In the genomic region with DNA sequence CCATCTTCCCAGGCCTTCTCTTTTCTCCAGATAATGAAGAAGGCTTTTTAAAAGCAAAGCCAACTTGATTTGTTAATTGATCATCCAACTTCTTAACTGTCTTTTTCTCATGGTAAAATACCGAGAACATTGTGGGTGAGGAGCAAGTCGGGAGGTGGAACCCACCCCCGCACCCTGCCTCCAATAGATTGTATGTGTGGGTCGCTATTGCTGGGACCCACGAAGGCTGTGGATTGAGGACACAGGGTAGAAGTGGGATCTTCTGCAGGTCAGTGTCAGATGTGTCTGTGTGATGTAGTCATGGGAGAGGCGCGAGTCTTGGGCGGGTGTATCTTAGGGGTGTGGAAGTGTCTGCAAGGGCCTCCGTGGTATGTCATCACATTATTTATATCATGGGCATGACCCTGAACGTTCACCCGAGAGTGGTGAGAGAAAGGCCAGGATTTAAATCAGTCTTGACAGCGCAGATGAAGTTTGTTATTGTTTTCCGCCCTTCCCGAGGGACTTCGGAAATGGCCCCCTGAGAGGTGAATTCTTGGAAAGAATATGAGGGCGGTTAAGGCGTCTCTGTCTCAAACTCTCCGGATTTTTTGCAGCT, we compare ENCODE assay signal across 8 cellular contexts. TPM values are rescaled to one million over a fixed set of nuclear protein-coding genes. Genes with fewer than 3 reads are reported as not detected.
DNase-seq lines count a peak whose midpoint lies in the region; ATAC-seq and TF ChIP-seq lines count a peak whose summit lies in the region.

No MANE protein-coding gene starts in this region.

- H3K4me1 ChIP-seq in DND-41 (ENCODE audit: insufficient read depth, low read length) = peaks cover 30% of the 10 kb centered on the region
- H3K4me1 ChIP-seq in thyroid gland = peaks cover 14 to 28% of the 10 kb centered on the region in 2 donors

- peak overlapping the region; percentile 91 for H2AFZ ChIP-seq in DND-41 (ENCODE audit: low read depth, low read length)

- peaks cover 39% of the 10 kb centered on the region for H3K79me2 ChIP-seq in DND-41 (ENCODE audit: insufficient read depth, low read length)

- H3K9me3 ChIP-seq in DND-41 (ENCODE audit: insufficient read depth, low read length, severe bottlenecking) (no peaks in the 10 kb centered on the region), thyroid gland (no peaks in the 10 kb centered on the region)

- peak overlapping the region; percentile 75 for H3K27ac Mint-ChIP-seq in memory B cell

- H3K4me1 Mint-ChIP-seq in memory B cell = peaks cover 20% of the 10 kb centered on the region

- TF ChIP-seq POLR2A in thyroid gland (IDR thresholded peaks at IDR 0.05) = no peak

- intact Hi-C loops in thyroid gland (cut with DNase I) = loop anchor here (10.0 kb wide), 1 partner anchor 77 kb away; a partner anchor contains a TSS

- H3K4me2 ChIP-seq in DND-41 (ENCODE audit: insufficient read depth, low read length) = peak overlapping the region; percentile 93

- no peaks in the 10 kb centered on the region for H3K27me3 Mint-ChIP-seq in memory B cell

- ATAC-seq in DND-41 (ENCODE audit: insufficient read depth, low read depth) (peak; percentile 7), HG02642 (IDR thresholded peaks at IDR 0.05; ENCODE audit: poor library complexity, unreplicated experiment) (peak; percentile 9), memory B cell (ENCODE audit: low read depth) (peak; percentile 37), HG02623 (IDR thresholded peaks at IDR 0.05; ENCODE audit: unreplicated experiment) (no peak)

- H4K20me1 ChIP-seq in DND-41 (ENCODE audit: insufficient read depth, low read length) = peaks cover 8% of the 10 kb centered on the region; the same call in 1 of the 2 replicates

- H3K36me3 Mint-ChIP-seq in memory B cell = no peaks in the 10 kb centered on the region

- TF ChIP-seq CTCF in DND-41 (IDR thresholded peaks at IDR 0.05; ENCODE audit: borderline replicate concordance, extremely low read depth, low read length, poor library complexity, severe bottlenecking) (peak; percentile 2), coronary artery (IDR thresholded peaks at IDR 0.05) (no peak), thyroid gland (IDR thresholded peaks at IDR 0.05) (no peak)

- no peaks in the 10 kb centered on the region for H3K9me3 Mint-ChIP-seq in memory B cell

- H3K4me3 Mint-ChIP-seq in memory B cell = peak overlapping the region; percentile 99

- peaks cover 4% of the 10 kb centered on the region for H3K36me3 ChIP-seq in DND-41 (ENCODE audit: insufficient read depth, low read length)
- H3K36me3 ChIP-seq in thyroid gland = no peaks in the 10 kb centered on the region

- H3K4me3 ChIP-seq in DND-41 (ENCODE audit: low read depth in 1 of 2, low read length in 2 of 2) (peak overlapping the region; percentile 28 to 94; a peak in 3 of 4 replicates), coronary artery (peak overlapping the region; percentile 82), thyroid gland (replicated peaks in 1 of 3) (peak overlapping the region; percentile 48 to 65 (median 53))

- H3K27ac ChIP-seq in DND-41 (ENCODE audit: low read length) = peak overlapping the region; percentile 93
- H3K27ac ChIP-seq in coronary artery = peak overlapping the region; percentile 58 to 68
- H3K27ac ChIP-seq in thyroid gland = peak overlapping the region in 2 of 3 donors; percentile 37 to 49

- DNase-seq in DND-41 (no peak), T-helper 1 cell (peak in 3 of 5 donors; percentile 12 to 16 (median 15)), coronary artery (ENCODE audit: low spot score) (no peak), memory B cell (ENCODE audit: low spot score in 2 of 2) (peak in 1 of 2 donors; percentile 15), thyroid gland (peak; percentile 5 to 7), superior temporal gyrus (ENCODE audit: extremely low spot score) (no peak)

- peak overlapping the region; percentile 77 for H3K9ac ChIP-seq in DND-41 (ENCODE audit: low read depth, low read length)

- H3K27me3 ChIP-seq in DND-41 (ENCODE audit: insufficient read depth, low read length, poor library complexity) = no peaks in the 10 kb centered on the region
- H3K27me3 ChIP-seq in thyroid gland = no peaks in the 10 kb centered on the region

- WGBS in thyroid gland, 2 donors = 31 to 32% methylated on average over 17 to 18 of the region's 18 CpGs

RNA-seq across cellular contexts. Expression of a gene that starts 0.5 kb away (rescaled TPM):
- total RNA-seq in thyroid gland = 1 to 10 TPM; 2.7 to 9.7 (median 5.4) TPM

RNA-seq across cellular contexts. Expression of a gene that starts 58.7 kb away (rescaled TPM):
- 10 to 100 TPM; 39.4 to 96.5 (median 41.6) TPM for total RNA-seq in thyroid gland

Comparison
In these comparisons a context has a peak if more than half of its experiments do, and no peak if none do; other contexts are left out.
1. DNase-seq: peak in T-helper 1 cell (3 of 5) and thyroid gland (2 of 2); none in DND-41 (single experiment), coronary artery (single experiment) and superior temporal gyrus (single experiment).
2. H3K27ac ChIP-seq: peak in every context shown above with its lines; median percentile 93 in DND-41; 63 in coronary artery; 43 in thyroid gland.
3. Peak in every context shown above with its lines, with median percentiles within 50 percentile points of each other: H3K4me3 ChIP-seq.